1 cellular context compared by ENCODE assay signal in genomic region chr17:40498281-40499084, GRCh38.
TF ChIP-seq lines count a peak whose summit lies in the region.

No MANE protein-coding gene starts in this region.

TF ChIP-seq in GM23338, 12 proteins besides CTCF, POLR2A, EP300 and RAD21 (continued from another document):
- TF ChIP-seq REST (IDR thresholded peaks at IDR 0.05; ENCODE audit: unreplicated experiment) (no peak), EZH2 (IDR thresholded peaks at IDR 0.05; ENCODE audit: low read depth, unreplicated experiment) (no peak), POLR2AphosphoS5 (IDR thresholded peaks at IDR 0.05; ENCODE audit: low read depth) (no peak), EZH2phosphoT487 (IDR thresholded peaks at IDR 0.05; ENCODE audit: unreplicated experiment) (no peak)
TF ChIP-seq in GM23338: peak in this region for 0.
